Comparison of ENCODE assay signal across 10 cellular contexts in the genomic region with DNA sequence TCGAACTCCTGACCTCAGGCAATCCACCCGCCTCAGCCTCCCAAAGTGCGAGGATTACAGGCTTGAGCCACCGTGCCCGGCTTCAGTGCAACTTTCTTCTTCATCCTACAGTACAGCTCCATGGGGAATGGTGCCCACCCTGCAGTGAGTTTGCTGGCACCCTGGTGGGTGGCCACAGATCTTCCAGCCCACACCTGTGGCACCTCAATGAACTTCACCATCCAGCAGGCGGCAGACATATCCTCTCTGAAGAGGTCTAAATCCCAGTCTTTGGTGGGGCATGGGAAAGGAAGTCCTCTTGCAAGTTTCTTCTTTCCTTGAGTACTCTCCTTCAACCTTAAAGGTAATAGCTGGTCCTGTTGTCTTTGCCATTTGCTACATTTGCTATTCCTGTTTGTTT. TPM values are rescaled to one million over a fixed set of nuclear protein-coding genes. Genes with fewer than 3 reads are reported as not detected.
DNase-seq lines count a peak whose midpoint lies in the region; TF ChIP-seq lines count a peak whose summit lies in the region.
"Had no signal": no experiment of that assay in that cellular context is flagged by ENCODE, and none has a peak within 500 bp of the region (broad histone marks: within the 10 kb centered on the region; RNA-seq: fewer than 3 reads in every experiment).

No MANE protein-coding gene starts in this region.

- H3K4me3 Mint-ChIP-seq in activated T-cell treated with anti-CD3 and anti-CD28 coated beads, Interleukin-2, amount 50 U/mL, for 24 hours = peak overlapping the region; percentile 74

- peaks cover 7% of the 10 kb centered on the region for H3K4me1 Mint-ChIP-seq in activated T-cell treated with anti-CD3 and anti-CD28 coated beads, Interleukin-2, amount 50 U/mL, for 24 hours (ENCODE audit: low read depth)

- H3K27ac ChIP-seq in OCI-LY3 (ENCODE audit: low read length) = no peak overlapping the region
- no peak overlapping the region for H3K27ac ChIP-seq in smooth muscle cell (ENCODE audit: low read depth)
- no peak overlapping the region for H3K27ac ChIP-seq in esophagus muscularis mucosa (replicated peaks in 1 of 4)

- H4K20me1 ChIP-seq in OCI-LY3 (ENCODE audit: insufficient read depth, low read length) = no peaks in the 10 kb centered on the region
- no peaks in the 10 kb centered on the region for H4K20me1 ChIP-seq in smooth muscle cell (ENCODE audit: low read depth)

- WGBS in smooth muscle cell (ENCODE audit: low lambda C conversion rate) = 87% methylated on average over 6 of the region's 6 CpGs
- 89% methylated on average over 4 of the region's 6 CpGs for WGBS in esophagus muscularis mucosa

- H3K27ac Mint-ChIP-seq in activated T-cell treated with anti-CD3 and anti-CD28 coated beads, Interleukin-2, amount 50 U/mL, for 24 hours = no peak overlapping the region

- no peaks in the 10 kb centered on the region for H3K9me3 Mint-ChIP-seq in activated T-cell treated with anti-CD3 and anti-CD28 coated beads, Interleukin-2, amount 50 U/mL, for 24 hours

- H3K4me1 ChIP-seq in OCI-LY3 (ENCODE audit: low read length) = peaks cover 15% of the 10 kb centered on the region
- H3K4me1 ChIP-seq in smooth muscle cell (ENCODE audit: low read depth) = no peaks in the 10 kb centered on the region
- peaks cover 0 to 13% (median 9%) of the 10 kb centered on the region in 4 donors for H3K4me1 ChIP-seq in esophagus muscularis mucosa
- H3K4me1 ChIP-seq: BE2C had no signal

- H2AFZ ChIP-seq in OCI-LY3 (ENCODE audit: low read depth, low read length) = no peak overlapping the region; the same call in 1 of the 2 replicates
- no peak overlapping the region for H2AFZ ChIP-seq in smooth muscle cell (ENCODE audit: low read depth)

- H3F3A ChIP-seq in smooth muscle cell (ENCODE audit: low read depth) = no peaks in the 10 kb centered on the region

- H3K9me3 ChIP-seq in OCI-LY3 (ENCODE audit: insufficient read depth, low read length) (no peaks in the 10 kb centered on the region), smooth muscle cell (replicated peaks; ENCODE audit: low read depth) (no peaks in the 10 kb centered on the region), esophagus muscularis mucosa (no peaks in the 10 kb centered on the region)
- H3K9me3 ChIP-seq: BE2C had no signal

- intact Hi-C loops in esophagus muscularis mucosa (cut with DNase I) = loop anchor here (10.0 kb wide), 2 partner anchors 94 to 354 kb away; a partner anchor contains a TSS

- H3K4me2 ChIP-seq in OCI-LY3 (ENCODE audit: low read length) = peak overlapping the region; percentile 67
- H3K4me2 ChIP-seq in smooth muscle cell = peak overlapping the region; percentile 81

- H3K79me2 ChIP-seq in OCI-LY3 (ENCODE audit: low read length) (no peaks in the 10 kb centered on the region), smooth muscle cell (ENCODE audit: low read depth) (no peaks in the 10 kb centered on the region)

- no peak for TF ChIP-seq EP300 in esophagus muscularis mucosa (IDR thresholded peaks at IDR 0.05)

- H3K9ac ChIP-seq in OCI-LY3 (ENCODE audit: low read length) (peak overlapping the region; percentile 71), smooth muscle cell (ENCODE audit: low read depth) (no peak overlapping the region)

- peaks cover 9% of the 10 kb centered on the region for H3K27me3 Mint-ChIP-seq in activated T-cell treated with anti-CD3 and anti-CD28 coated beads, Interleukin-2, amount 50 U/mL, for 24 hours

- H3K4me3 ChIP-seq in OCI-LY3 (ENCODE audit: low read length) (peak overlapping the region; percentile 74), smooth muscle cell (no peak overlapping the region), esophagus muscularis mucosa (no peak overlapping the region)

- TF ChIP-seq CTCF in OCI-LY3 (IDR thresholded peaks at IDR 0.05; ENCODE audit: low read depth, low read length) = peak; percentile 21
- TF ChIP-seq CTCF in smooth muscle cell (IDR thresholded peaks at IDR 0.05; ENCODE audit: borderline replicate concordance, insufficient read depth, poor library complexity, severe bottlenecking) = no peak
- no peak for TF ChIP-seq CTCF in esophagus muscularis mucosa (IDR thresholded peaks at IDR 0.05)

- no peaks in the 10 kb centered on the region for H3K36me3 Mint-ChIP-seq in activated T-cell treated with anti-CD3 and anti-CD28 coated beads, Interleukin-2, amount 50 U/mL, for 24 hours (ENCODE audit: low read depth)

- no peak for DNase-seq in activated T-cell treated with anti-CD3 and anti-CD28 coated beads, Interleukin-2, amount 50 U/mL, for 24 hours
- no peak for DNase-seq in activated T-cell treated with anti-CD3 and anti-CD28 coated beads, Interleukin-2, amount 50 U/mL, for 1 hour
- DNase-seq in cerebellar cortex (ENCODE audit: low spot score) = peak; percentile 40
- DNase-seq in smooth muscle cell (lab: John Stamatoyannopoulos, UW; ENCODE audit: unreplicated experiment) = no peak
- no peak for DNase-seq in SK-N-DZ (ENCODE audit: low spot score)
- DNase-seq in stimulated activated CD8-positive, alpha-beta memory T cell treated with anti-CD3 and anti-CD28 coated beads, Interleukin-4, amount 100 ng/mL, for 48 hours = no peak
- DNase-seq in esophagus muscularis mucosa (ENCODE audit: extremely low spot score) = no peak

- H3K36me3 ChIP-seq in OCI-LY3 (replicated peaks; ENCODE audit: low read depth, low read length) (no peaks in the 10 kb centered on the region), smooth muscle cell (ENCODE audit: low read depth) (no peaks in the 10 kb centered on the region), esophagus muscularis mucosa (no peaks in the 10 kb centered on the region)
- H3K36me3 ChIP-seq: BE2C had no signal

- H3K27me3 ChIP-seq in OCI-LY3 (ENCODE audit: low read depth, low read length) (no peaks in the 10 kb centered on the region), smooth muscle cell (ENCODE audit: low read depth) (no peaks in the 10 kb centered on the region), esophagus muscularis mucosa (no peaks in the 10 kb centered on the region)
- H3K27me3 ChIP-seq: BE2C had no signal

- no peak for TF ChIP-seq POLR2A in esophagus muscularis mucosa (IDR thresholded peaks at IDR 0.05; ENCODE audit: low read depth)

RNA-seq across cellular contexts. Expression of a gene that starts 18.1 kb away (rescaled TPM):
- total RNA-seq in smooth muscle cell (8.8 and 9.9 TPM in 2 replicates), esophagus muscularis mucosa (10 to 100 TPM in 2 of 4 donors, 1 to 10 TPM in 2; 6.8 to 12.0 (median 10.3) TPM)
- polyA plus RNA-seq in smooth muscle cell = 4.2 and 5.0 TPM in 2 replicates
- 2.6 and 2.7 TPM in 2 replicates for polyA plus RNA-seq in SK-N-DZ (2014; cell fraction: cytosol; rRNA removed)
- 1.9 and 3.2 TPM in 2 replicates for polyA plus RNA-seq in SK-N-DZ (2014; cell fraction: nucleus; rRNA removed)

RNA-seq across cellular contexts. Expression of a gene that starts 56.3 kb away (rescaled TPM):
- total RNA-seq in smooth muscle cell (0.13 TPM in 2 replicates), esophagus muscularis mucosa (under 1 TPM; under 0.01 to 0.06 (median 0.03) TPM)
- polyA plus RNA-seq in smooth muscle cell = 0.05 TPM in 1 of 2 replicates, not detected in the other
- polyA plus RNA-seq in SK-N-DZ (2014; cell fraction: cytosol; rRNA removed) = 1.3 and 1.4 TPM in 2 replicates
- 1.3 and 2.4 TPM in 2 replicates for polyA plus RNA-seq in SK-N-DZ (2014; cell fraction: nucleus; rRNA removed)
- total RNA-seq: Right ventricle myocardium inferior had no signal
